In the genomic region with DNA sequence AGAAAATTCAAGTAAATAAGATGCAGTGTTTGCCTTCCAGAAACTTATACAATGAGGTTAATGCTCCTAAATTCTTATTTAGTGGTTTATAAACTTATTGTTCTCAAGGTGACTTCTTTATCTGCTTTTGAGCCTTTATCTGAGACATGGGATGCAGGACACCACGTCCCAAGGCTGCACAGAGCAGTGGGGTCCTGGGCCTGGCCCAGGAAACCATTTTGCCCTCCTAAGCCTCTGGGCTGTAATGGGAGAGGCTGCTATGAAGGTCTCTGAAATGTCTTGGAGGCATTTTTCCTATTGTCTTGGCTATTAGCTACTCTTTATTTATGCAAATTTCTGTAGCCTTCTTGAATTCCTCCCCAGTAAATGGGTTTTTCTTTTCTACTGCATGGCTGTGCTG, we compare ENCODE assay signal across 34 cellular contexts.
"Had no signal": no experiment of that assay in that cellular context is flagged by ENCODE, and none has a peak within 500 bp of the region (broad histone marks: within the 10 kb centered on the region; RNA-seq: fewer than 3 reads in every experiment).

No MANE protein-coding gene starts in this region.

- H3K9me3 ChIP-seq: MG63 had no signal

- H3K27me3 ChIP-seq: MG63 had no signal

- H3K4me3 ChIP-seq: MG63 had no signal

- H3K36me3 ChIP-seq: MG63 had no signal

- DNase-seq: Karpas-422, Kasumi-1, MG63, MM.1S, MV-4-11, NCI-H1048, NCI-H1092, NCI-H1092 treated with DMSO at 0.1 percent for 48 hours, NCI-H1105, NCI-H1105 treated with DMSO at 0.1 percent for 48 hours, NCI-H1417, NCI-H1417 treated with DMSO at 0.1 percent for 48 hours, NCI-H1436, NCI-H1436 treated with DMSO at 0.1 percent for 48 hours, NCI-H146, NCI-H1694, NCI-H1694 treated with DMSO at 0.1 percent for 48 hours, NCI-H187, NCI-H187 treated with DMSO at 0.1 percent for 48 hours, NCI-H1930, NCI-H2029, NCI-H2029 treated with DMSO at 0.1 percent for 48 hours, NCI-H2081, NCI-H2081 treated with DMSO at 0.1 percent for 48 hours, NCI-H2107, NCI-H2171, NCI-H2171 treated with DMSO at 0.1 percent for 48 hours, NCI-H2227 treated with DMSO at 0.1 percent for 48 hours, NCI-H226, NCI-H345, NCI-H446, NCI-H446 treated with DMSO at 0.1 percent for 48 hours, NCI-H510A, NCI-H510A treated with DMSO at 0.1 percent for 48 hours had no signal
